8 cellular contexts compared by ENCODE assay signal in genomic region chr5:156402387-156402921, GRCh38.
DNase-seq lines count a peak whose midpoint lies in the region; ATAC-seq, FAIRE-seq and TF ChIP-seq lines count a peak whose summit lies in the region.

No MANE protein-coding gene starts in this region.

- no peaks in the 10 kb centered on the region for H3K79me2 ChIP-seq in Karpas-422 (ENCODE audit: low read length)

- H3K27ac Mint-ChIP-seq in activated T-helper 17 cell treated with anti-CD3 and anti-CD28 coated beads, Interleukin-2, amount 50 U/mL, for 72 hours, result peak overlapping the region; percentile 89

- H3K4me2 ChIP-seq in Karpas-422 (ENCODE audit: low read depth, low read length, poor library complexity, severe bottlenecking), result peak overlapping the region; percentile 59

- 0 out of 2 replicates have a peak overlapping the region, but pooled peaks have one; percentile 36 for H2AFZ ChIP-seq in Karpas-422 (ENCODE audit: low read length)

- peaks cover 4% of the 10 kb centered on the region for H3K27me3 Mint-ChIP-seq in activated T-helper 17 cell treated with anti-CD3 and anti-CD28 coated beads, Interleukin-2, amount 50 U/mL, for 72 hours

- peak overlapping the region; percentile 79 for H3K4me3 Mint-ChIP-seq in activated T-helper 17 cell treated with anti-CD3 and anti-CD28 coated beads, Interleukin-2, amount 50 U/mL, for 72 hours

- no peaks in the 10 kb centered on the region for H4K20me1 ChIP-seq in Karpas-422 (ENCODE audit: insufficient read depth, low read depth, low read length)

- H3K4me1 ChIP-seq in Karpas-422 (ENCODE audit: low read length), result peaks cover 21% of the 10 kb centered on the region

- FAIRE-seq in GM12892 (lab: Jason Lieb, UNC), result peak; percentile 86

- H3K4me1 Mint-ChIP-seq in activated T-helper 17 cell treated with anti-CD3 and anti-CD28 coated beads, Interleukin-2, amount 50 U/mL, for 72 hours, result peaks cover 10% of the 10 kb centered on the region

- H3K4me3 ChIP-seq in Karpas-422 (ENCODE audit: low read length), result peak overlapping the region; percentile 46; the same call in 1 of the 2 replicates

- H3K9me3 ChIP-seq in Karpas-422 (ENCODE audit: low read length), result no peaks in the 10 kb centered on the region

- peak; percentile 98 for ATAC-seq in GM21576 (IDR thresholded peaks at IDR 0.05; ENCODE audit: unreplicated experiment)
- peak; percentile 94 for ATAC-seq in activated T-helper 17 cell treated with anti-CD3 and anti-CD28 coated beads, Interleukin-2, amount 50 U/mL, for 72 hours (replicated peaks)

- no peaks in the 10 kb centered on the region for H3K36me3 ChIP-seq in Karpas-422 (ENCODE audit: insufficient read depth, low read length)

- no peak overlapping the region for H3K27ac ChIP-seq in Karpas-422 (ENCODE audit: low read length)

- 0 out of 2 replicates have a peak, but pooled peaks cover 2% of the 10 kb centered on the region for H3K27me3 ChIP-seq in Karpas-422 (ENCODE audit: low read length)

- H3K36me3 Mint-ChIP-seq in activated T-helper 17 cell treated with anti-CD3 and anti-CD28 coated beads, Interleukin-2, amount 50 U/mL, for 72 hours (ENCODE audit: low read depth), result no peaks in the 10 kb centered on the region

- H3K9me3 Mint-ChIP-seq in activated T-helper 17 cell treated with anti-CD3 and anti-CD28 coated beads, Interleukin-2, amount 50 U/mL, for 72 hours, result no peaks in the 10 kb centered on the region

- no peaks in the 10 kb centered on the region for H3K9me2 ChIP-seq in Karpas-422 (replicated peaks; ENCODE audit: insufficient read depth, low read length)

- DNase-seq in GM12892 (ENCODE audit: insufficient read length), result peak; percentile 26
- DNase-seq in Karpas-422, result peak; percentile 85
- DNase-seq in stimulated activated CD4-positive, alpha-beta T cell treated with anti-CD3 and anti-CD28 coated beads, Interleukin-1b, Interleukin-23, amount 100 ng/mL, for 48 hours, result peak; percentile 50
- DNase-seq in D341Med (ENCODE audit: low spot score), result no peak
- no peak for DNase-seq in NCI-H146 (lab: John Stamatoyannopoulos, UW)
- DNase-seq in NCI-H510A treated with DMSO at 0.1 percent for 48 hours (lab: John Stamatoyannopoulos, UW), result no peak

- TF ChIP-seq POLR2A in GM12892 (IDR thresholded peaks at IDR 0.05; ENCODE audit: low read depth, low read length), result 0 out of 2 replicates have a peak, but pooled peaks have one; percentile 22

- H3K9ac ChIP-seq in Karpas-422 (ENCODE audit: low read length), result no peak overlapping the region

Comparison
In these comparisons a context has a peak if more than half of its experiments do, and no peak if none do; other contexts are left out.
1. DNase-seq: peak in GM12892 (single experiment), Karpas-422 (single experiment) and stimulated activated CD4-positive, alpha-beta T cell treated with anti-CD3 and anti-CD28 coated beads, Interleukin-1b, Interleukin-23, amount 100 ng/mL, for 48 hours (single experiment); none in D341Med (single experiment), NCI-H146 (single experiment) and NCI-H510A treated with DMSO at 0.1 percent for 48 hours (single experiment).